In the genomic region with DNA sequence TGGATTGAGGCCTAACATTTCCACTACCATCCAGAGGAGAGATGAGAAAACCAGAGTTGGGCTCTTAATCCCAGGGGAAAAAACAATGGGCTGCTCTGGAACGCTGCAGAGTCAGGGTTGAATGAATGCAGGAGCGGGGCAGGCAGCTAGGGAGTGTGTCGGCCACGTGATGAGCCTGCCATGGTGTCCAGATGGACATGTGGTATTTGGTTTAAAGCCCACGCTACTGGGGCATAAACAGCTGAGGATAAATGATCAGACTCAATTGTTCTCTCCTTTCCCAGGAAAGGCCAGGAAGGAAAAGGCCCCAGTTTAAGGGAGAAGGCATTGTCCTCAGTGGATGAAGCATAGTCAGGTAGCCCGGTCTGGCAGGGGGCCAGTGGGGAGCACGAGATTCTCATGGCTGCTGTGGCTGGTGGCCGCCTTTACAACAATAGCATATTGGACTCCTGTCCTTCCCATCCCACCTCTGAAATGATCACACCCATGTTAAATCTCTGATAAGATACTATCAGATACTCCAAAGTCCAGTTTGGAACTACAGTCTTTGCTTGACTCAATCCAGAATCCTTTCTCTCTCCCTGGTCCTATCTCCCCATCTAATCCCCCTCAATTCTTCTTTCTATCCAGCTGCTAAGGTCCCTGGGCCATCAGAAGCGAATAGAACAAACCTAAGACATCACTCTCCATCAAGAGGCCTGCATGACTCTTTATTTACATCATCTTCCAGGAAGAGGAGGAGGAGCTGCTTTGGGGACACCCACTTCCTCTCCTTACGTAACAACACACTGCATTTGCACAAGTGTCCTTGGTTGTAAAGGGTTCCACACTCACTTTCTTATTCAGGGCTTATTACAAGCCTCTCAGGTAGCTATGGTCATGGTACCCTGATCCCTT, we compare ENCODE assay signal across 8 cellular contexts. TPM values are rescaled to one million over a fixed set of nuclear protein-coding genes. Genes with fewer than 3 reads are reported as not detected.
DNase-seq lines count a peak whose midpoint lies in the region; ATAC-seq and TF ChIP-seq lines count a peak whose summit lies in the region.

No MANE protein-coding gene starts in this region.

- H3K27me3 Mint-ChIP-seq in activated CD8-positive, alpha-beta T cell treated with anti-CD3 and anti-CD28 coated beads, Interleukin-2, amount 10 ng/mL, durations not matched to agents 7 days and 5 days (ENCODE audit: low read depth) = no peaks in the 10 kb centered on the region

- H3K4me1 ChIP-seq in HEK293 (ENCODE audit: control insufficient read depth, insufficient read depth, low read length) = peaks cover 5% of the 10 kb centered on the region; the same call in 1 of the 2 replicates

- H3K9me3 Mint-ChIP-seq in activated CD8-positive, alpha-beta T cell treated with anti-CD3 and anti-CD28 coated beads, Interleukin-2, amount 10 ng/mL, durations not matched to agents 7 days and 5 days (ENCODE audit: insufficient read depth) = no peaks in the 10 kb centered on the region

- H3K4me1 Mint-ChIP-seq in activated CD8-positive, alpha-beta T cell treated with anti-CD3 and anti-CD28 coated beads, Interleukin-2, amount 10 ng/mL, durations not matched to agents 7 days and 5 days (ENCODE audit: low read depth) = peaks cover 32% of the 10 kb centered on the region

- CTCF ChIA-PET in HEK293 (lab: Yijun Ruan, JAX) = interaction anchor here (2.2 kb wide), 1 partner anchor 27 kb away, joined by 9 read pairs; no protein-coding TSS in a partner anchor
- CTCF ChIA-PET in activated CD8-positive, alpha-beta T cell treated with anti-CD3 and anti-CD28 coated beads, Interleukin-2, amount 10 ng/mL, durations not matched to agents 7 days and 5 days (lab: Charles Lee) = interaction anchor here (1.2 to 1.5 kb wide), 4 partner anchors 8 to 61 kb away, joined by 3 to 5 read pairs (median 4); no protein-coding TSS in a partner anchor

- H3K27ac ChIP-seq in HEK293 (ENCODE audit: extremely low read depth, low read depth, low read length) = peak overlapping the region; percentile 11; the same call in 1 of the 2 replicates

- H3K4me3 ChIP-seq in HEK293 (ENCODE audit: low read depth, low read length) = no peak overlapping the region

- H3K27ac Mint-ChIP-seq in activated CD8-positive, alpha-beta T cell treated with anti-CD3 and anti-CD28 coated beads, Interleukin-2, amount 10 ng/mL, durations not matched to agents 7 days and 5 days = peak overlapping the region; percentile 73

- no peaks in the 10 kb centered on the region for H3K36me3 ChIP-seq in HEK293 (ENCODE audit: control insufficient read depth in 2 of 2, insufficient read depth in 1 of 2, low read length in 2 of 2)

- DNase-seq in A172 (ENCODE audit: low spot score) (peak; percentile 48), left kidney (ENCODE audit: low read depth, low spot score) (peak; percentile 42), T1000 (lab: John Stamatoyannopoulos, UW) (no peak)
- peak; percentile 60 for DNase-seq in activated CD8-positive, alpha-beta T cell treated with anti-CD3 and anti-CD28 coated beads, Interleukin-2, amount 10 ng/mL, durations not matched to agents 7 days and 5 days

- no peak overlapping the region for H3K4me3 Mint-ChIP-seq in activated CD8-positive, alpha-beta T cell treated with anti-CD3 and anti-CD28 coated beads, Interleukin-2, amount 10 ng/mL, durations not matched to agents 7 days and 5 days

- no peak for TF ChIP-seq CTCF in HEK293 (tag by site-specific recombination; IDR thresholded peaks at IDR 0.05)

- POLR2A ChIA-PET in HEK293 (lab: Yijun Ruan, JAX) = interaction anchor here (0.7 kb wide), 1 partner anchor 29 kb away, joined by 3 read pairs; no protein-coding TSS in a partner anchor
- POLR2A ChIA-PET in activated CD8-positive, alpha-beta T cell treated with anti-CD3 and anti-CD28 coated beads, Interleukin-2, amount 10 ng/mL, durations not matched to agents 7 days and 5 days (lab: Charles Lee) = interaction anchor here (0.7 kb wide), 1 partner anchor 19 kb away, joined by 3 read pairs; no protein-coding TSS in a partner anchor

- H3K9me3 ChIP-seq in HEK293 (ENCODE audit: control insufficient read depth, insufficient read depth, low read depth, low read length) = no peaks in the 10 kb centered on the region

- H3K36me3 Mint-ChIP-seq in activated CD8-positive, alpha-beta T cell treated with anti-CD3 and anti-CD28 coated beads, Interleukin-2, amount 10 ng/mL, durations not matched to agents 7 days and 5 days (ENCODE audit: low read depth) = no peaks in the 10 kb centered on the region

- peak; percentile 61 for ATAC-seq in activated CD8-positive, alpha-beta T cell treated with anti-CD3 and anti-CD28 coated beads, Interleukin-2, amount 10 ng/mL, durations not matched to agents 7 days and 5 days
- ATAC-seq in HG02938 (IDR thresholded peaks at IDR 0.05; ENCODE audit: unreplicated experiment) (no peak), HG03378 (IDR thresholded peaks at IDR 0.05; ENCODE audit: unreplicated experiment) (no peak), HG02870 (IDR thresholded peaks at IDR 0.05; ENCODE audit: unreplicated experiment) (no peak)

TF ChIP-seq in HEK293, 187 proteins besides CTCF, POLR2A, EP300 and RAD21:
- TF ChIP-seq ZFHX2 (tag by site-specific recombination; conservative IDR thresholded peaks at IDR 0.05) (peak; percentile 44; the same call in 1 of the 2 replicates), SCRT2 (tag by site-specific recombination; IDR thresholded peaks at IDR 0.05) (no peak), ZEB2 (tag by site-specific recombination; IDR thresholded peaks at IDR 0.05) (0 out of 2 replicates have a peak, but pooled peaks have one; percentile 13)

RNA-seq across cellular contexts. Expression of a gene that starts 20.4 kb away (rescaled TPM):
- 0.17 TPM in 1 of 2 replicates, not detected in the other for total RNA-seq in A172 (2014; rRNA removed; shearing (Covaris generic))
- not detected for total RNA-seq in activated CD8-positive, alpha-beta T cell treated with anti-CD3 and anti-CD28 coated beads, Interleukin-2, amount 10 ng/mL, durations not matched to agents 7 days and 5 days
